Comparison of ENCODE assay signal across 8 cellular contexts in genomic region chr1:153919879-153920852, GRCh38. TPM values are rescaled to one million over a fixed set of nuclear protein-coding genes. Genes with fewer than 3 reads are reported as not detected.
DNase-seq lines count a peak whose midpoint lies in the region; TF ChIP-seq lines count a peak whose summit lies in the region.

No MANE protein-coding gene starts in this region.

- peaks cover 22% of the 10 kb centered on the region for H3K4me1 Mint-ChIP-seq in Caco-2 (ENCODE audit: low read depth, unreplicated experiment)
- peaks cover 29 to 44% (median 42%) of the 10 kb centered on the region in 3 donors for H3K4me1 Mint-ChIP-seq in IgD-negative memory B cell
- H3K4me1 Mint-ChIP-seq in activated T-helper 2 cell treated with anti-CD3 and anti-CD28 coated beads, Interferon-gamma antibody, Interleukin-2, Interleukin-4, amounts not matched to agents 10 μg/mL and 5 μg/mL and 100 μg/mL, durations not matched to agents 14 hours and 24 hours and 36 hours (ENCODE audit: low read depth): peaks cover 38% of the 10 kb centered on the region
- peaks cover 41% of the 10 kb centered on the region for H3K4me1 Mint-ChIP-seq in type B pancreatic cell (ENCODE audit: unreplicated experiment)

- H3K9me3 ChIP-seq in Caco-2 (no peaks in the 10 kb centered on the region), iPS-15b (ENCODE audit: control insufficient read depth, insufficient read depth, low read length) (no peaks in the 10 kb centered on the region), uterus (no peaks in the 10 kb centered on the region)

- H3K36me3 ChIP-seq in Caco-2 (ENCODE audit: control insufficient read depth, insufficient read depth, low read length) (no peaks in the 10 kb centered on the region), iPS-15b (ENCODE audit: control insufficient read depth, insufficient read depth, low read length) (peaks cover 4% of the 10 kb centered on the region), uterus (no peaks in the 10 kb centered on the region)

- no peaks in the 10 kb centered on the region for H3K27me3 Mint-ChIP-seq in Caco-2 (ENCODE audit: insufficient read depth, unreplicated experiment)
- no peaks in the 10 kb centered on the region for H3K27me3 Mint-ChIP-seq in IgD-negative memory B cell
- H3K27me3 Mint-ChIP-seq in activated T-helper 2 cell treated with anti-CD3 and anti-CD28 coated beads, Interferon-gamma antibody, Interleukin-2, Interleukin-4, amounts not matched to agents 10 μg/mL and 5 μg/mL and 100 μg/mL, durations not matched to agents 14 hours and 24 hours and 36 hours (ENCODE audit: low read depth): no peaks in the 10 kb centered on the region
- peaks cover 3% of the 10 kb centered on the region for H3K27me3 Mint-ChIP-seq in type B pancreatic cell

- H3K27me3 ChIP-seq in Caco-2 (replicated peaks; ENCODE audit: control insufficient read depth, insufficient read depth, low read length) (no peaks in the 10 kb centered on the region), iPS-15b (ENCODE audit: control insufficient read depth, insufficient read depth, low read length) (no peaks in the 10 kb centered on the region), uterus (no peaks in the 10 kb centered on the region)

- POLR2A ChIA-PET in Caco-2 (lab: Charles Lee): no interaction called here

- peak overlapping the region in 1 of 2 donors; percentile 97 for H3K27ac ChIP-seq in uterus

- no TSS peak for BruUV-seq in Caco-2 (replicated peaks; lab: Mats Ljungman, UMichigan)

- DNase-seq in Caco-2: no peak
- peak; percentile 23 for DNase-seq in activated T-helper 2 cell treated with anti-CD3 and anti-CD28 coated beads, Interferon-gamma antibody, Interleukin-2, Interleukin-4, amounts not matched to agents 10 μg/mL and 5 μg/mL and 100 μg/mL, durations not matched to agents 14 hours and 24 hours and 36 hours (ENCODE audit: low spot score)
- no peak for DNase-seq in type B pancreatic cell (ENCODE audit: extremely low spot score, unreplicated experiment)
- no peak for DNase-seq in uterus
- DNase-seq in cerebellum (ENCODE audit: low spot score): no peak
- DNase-seq in NCI-H1048 (lab: John Stamatoyannopoulos, UW): no peak

- CTCF ChIA-PET in Caco-2 (lab: Charles Lee): no interaction called here

- TF ChIP-seq CTCF in Caco-2 (IDR thresholded peaks at IDR 0.05; ENCODE audit: insufficient read depth in 1 of 2, low read depth in 1 of 2, low read length in 1 of 2, severe bottlenecking in 1 of 2, unreplicated experiment in 1 of 2) (peak in 1 of 2 experiments; percentile 13), type B pancreatic cell (conservative IDR thresholded peaks at IDR 0.05) (peak; percentile 29), uterus (IDR thresholded peaks at IDR 0.05) (no peak)

- H3K36me3 Mint-ChIP-seq in Caco-2 (ENCODE audit: insufficient read depth, unreplicated experiment) (peaks cover 21% of the 10 kb centered on the region), IgD-negative memory B cell (peaks cover 2% of the 10 kb centered on the region), type B pancreatic cell (peaks cover 4% of the 10 kb centered on the region)
- peaks cover 33% of the 10 kb centered on the region for H3K36me3 Mint-ChIP-seq in activated T-helper 2 cell treated with anti-CD3 and anti-CD28 coated beads, Interferon-gamma antibody, Interleukin-2, Interleukin-4, amounts not matched to agents 10 μg/mL and 5 μg/mL and 100 μg/mL, durations not matched to agents 14 hours and 24 hours and 36 hours (ENCODE audit: low read depth)

- intact Hi-C loops in Caco-2 (cut with micrococcal nuclease; ENCODE audit: unreplicated experiment) (loop anchor here (5.0 kb wide), 1 partner anchor 243 kb away; the partner anchor contains the start of gene NPR1), uterus (cut with DNase I; ENCODE audit: low total_unique reads) (no loop called here)
- intact Hi-C loops in activated T-helper 2 cell treated with anti-CD3 and anti-CD28 coated beads, Interferon-gamma antibody, Interleukin-2, Interleukin-4, amounts not matched to agents 10 μg/mL and 5 μg/mL and 100 μg/mL, durations not matched to agents 14 hours and 24 hours and 36 hours (cut with micrococcal nuclease): loop anchor here (5.0 kb wide), 4 partner anchors 33 to 128 kb away; no protein-coding TSS in a partner anchor

- no peaks in the 10 kb centered on the region for H3K9me3 Mint-ChIP-seq in Caco-2 (ENCODE audit: unreplicated experiment)
- H3K9me3 Mint-ChIP-seq in IgD-negative memory B cell: peaks cover 0 to 3% (median 0%) of the 10 kb centered on the region in 3 donors
- no peaks in the 10 kb centered on the region for H3K9me3 Mint-ChIP-seq in activated T-helper 2 cell treated with anti-CD3 and anti-CD28 coated beads, Interferon-gamma antibody, Interleukin-2, Interleukin-4, amounts not matched to agents 10 μg/mL and 5 μg/mL and 100 μg/mL, durations not matched to agents 14 hours and 24 hours and 36 hours
- no peaks in the 10 kb centered on the region for H3K9me3 Mint-ChIP-seq in type B pancreatic cell

- no peak for TF ChIP-seq POLR2A in uterus (IDR thresholded peaks at IDR 0.05)

- H3K27ac Mint-ChIP-seq in Caco-2 (ENCODE audit: unreplicated experiment): peak overlapping the region; percentile 86
- peak overlapping the region; percentile 54 to 97 (median 65) for H3K27ac Mint-ChIP-seq in IgD-negative memory B cell
- H3K27ac Mint-ChIP-seq in activated T-helper 2 cell treated with anti-CD3 and anti-CD28 coated beads, Interferon-gamma antibody, Interleukin-2, Interleukin-4, amounts not matched to agents 10 μg/mL and 5 μg/mL and 100 μg/mL, durations not matched to agents 14 hours and 24 hours and 36 hours: peak overlapping the region; percentile 42
- H3K27ac Mint-ChIP-seq in type B pancreatic cell: peak overlapping the region; percentile 55

- peak overlapping the region; percentile 42 for H3K9ac ChIP-seq in iPS-15b (ENCODE audit: low read depth, low read length)

- H3K4me3 Mint-ChIP-seq in Caco-2 (ENCODE audit: unreplicated experiment) (peak overlapping the region; percentile 71), IgD-negative memory B cell (peak overlapping the region; percentile 87 to 97 (median 94)), type B pancreatic cell (peak overlapping the region; percentile 96)
- H3K4me3 Mint-ChIP-seq in activated T-helper 2 cell treated with anti-CD3 and anti-CD28 coated beads, Interferon-gamma antibody, Interleukin-2, Interleukin-4, amounts not matched to agents 10 μg/mL and 5 μg/mL and 100 μg/mL, durations not matched to agents 14 hours and 24 hours and 36 hours (ENCODE audit: low read depth): peak overlapping the region; percentile 91

- peaks cover 16% of the 10 kb centered on the region for H3K4me1 ChIP-seq in Caco-2
- peaks cover 23% of the 10 kb centered on the region for H3K4me1 ChIP-seq in iPS-15b (ENCODE audit: control insufficient read depth, insufficient read depth, low read length)
- peaks cover 4 to 13% of the 10 kb centered on the region in 2 donors for H3K4me1 ChIP-seq in uterus

- H3K4me3 ChIP-seq in Caco-2 (ENCODE audit: low read depth, low read length) (no peak overlapping the region; the same call in 1 of the 2 replicates), iPS-15b (ENCODE audit: low read depth, low read length) (peak overlapping the region; percentile 15), uterus (no peak overlapping the region)

RNA-seq across cellular contexts. Expression of gene GATAD2B, which starts 2.6 kb away (rescaled TPM):
- 38.0 and 42.6 TPM in 2 replicates for total RNA-seq in Caco-2 (2022)
- polyA plus RNA-seq in IgD-negative memory B cell: 4.6 TPM
- total RNA-seq in activated T-helper 2 cell treated with anti-CD3 and anti-CD28 coated beads, Interferon-gamma antibody, Interleukin-2, Interleukin-4, amounts not matched to agents 10 μg/mL and 5 μg/mL and 100 μg/mL, durations not matched to agents 14 hours and 24 hours and 36 hours: 70.0 and 70.2 TPM in 2 replicates
- 39.0 and 51.4 TPM in 2 replicates for total RNA-seq in type B pancreatic cell (ENCODE audit: low replicate concordance)
- total RNA-seq in uterus: 10 to 100 TPM in 3 of 4 donors, 1 to 10 TPM in 1; 7.1 to 79.0 (median 26.6) TPM
- 19.4 TPM for total RNA-seq in cerebellum

RNA-seq across cellular contexts. Expression of gene DENND4B, which starts 26.4 kb away (rescaled TPM):
- total RNA-seq in Caco-2 (2022): 78.2 and 79.0 TPM in 2 replicates
- polyA plus RNA-seq in IgD-negative memory B cell: 36.3 TPM
- total RNA-seq in activated T-helper 2 cell treated with anti-CD3 and anti-CD28 coated beads, Interferon-gamma antibody, Interleukin-2, Interleukin-4, amounts not matched to agents 10 μg/mL and 5 μg/mL and 100 μg/mL, durations not matched to agents 14 hours and 24 hours and 36 hours: 124 TPM in 2 replicates
- 43.0 and 70.7 TPM in 2 replicates for total RNA-seq in type B pancreatic cell (ENCODE audit: low replicate concordance)
- total RNA-seq in uterus: 10 to 100 TPM in 3 of 4 donors, 1 to 10 TPM in 1; 5.6 to 94.9 (median 30.1) TPM
- 31.1 TPM for total RNA-seq in cerebellum

RNA-seq across cellular contexts. Expression of gene CRTC2, which starts 38.2 kb away (rescaled TPM):
- 24.4 and 30.8 TPM in 2 replicates for total RNA-seq in Caco-2 (2022)
- 57.2 TPM for polyA plus RNA-seq in IgD-negative memory B cell
- total RNA-seq in activated T-helper 2 cell treated with anti-CD3 and anti-CD28 coated beads, Interferon-gamma antibody, Interleukin-2, Interleukin-4, amounts not matched to agents 10 μg/mL and 5 μg/mL and 100 μg/mL, durations not matched to agents 14 hours and 24 hours and 36 hours: 71.6 and 79.1 TPM in 2 replicates
- 31.1 and 36.0 TPM in 2 replicates for total RNA-seq in type B pancreatic cell (ENCODE audit: low replicate concordance)
- total RNA-seq in uterus: 10 to 100 TPM in 2 of 4 donors, 1 to 10 TPM in 2; 5.9 to 57.2 (median 15.5) TPM
- 13.2 TPM for total RNA-seq in cerebellum

RNA-seq across cellular contexts. Expression of gene SLC39A1, which starts 43.2 kb away (rescaled TPM):
- total RNA-seq in Caco-2 (2022) (135 and 150 TPM in 2 replicates), type B pancreatic cell (ENCODE audit: low replicate concordance) (75.7 and 93.4 TPM in 2 replicates), uterus (10 to 100 TPM; 66.3 to 96.2 (median 83.6) TPM), cerebellum (22.0 TPM)
- 52.0 TPM for polyA plus RNA-seq in IgD-negative memory B cell
- 74.8 and 76.5 TPM in 2 replicates for total RNA-seq in activated T-helper 2 cell treated with anti-CD3 and anti-CD28 coated beads, Interferon-gamma antibody, Interleukin-2, Interleukin-4, amounts not matched to agents 10 μg/mL and 5 μg/mL and 100 μg/mL, durations not matched to agents 14 hours and 24 hours and 36 hours

RNA-seq across cellular contexts. Expression of gene CREB3L4, which starts 47.5 kb away (rescaled TPM):
- total RNA-seq in Caco-2 (2022) (9.0 and 9.8 TPM in 2 replicates), type B pancreatic cell (ENCODE audit: low replicate concordance) (17.2 and 31.8 TPM in 2 replicates), uterus (10 to 100 TPM in 3 of 4 donors, 1 to 10 TPM in 1; 1.8 to 16.1 (median 13.0) TPM), cerebellum (13.8 TPM)
- 6.5 TPM for polyA plus RNA-seq in IgD-negative memory B cell
- 12.5 TPM in 2 replicates for total RNA-seq in activated T-helper 2 cell treated with anti-CD3 and anti-CD28 coated beads, Interferon-gamma antibody, Interleukin-2, Interleukin-4, amounts not matched to agents 10 μg/mL and 5 μg/mL and 100 μg/mL, durations not matched to agents 14 hours and 24 hours and 36 hours
